Comparison of ENCODE assay signal across 10 cellular contexts in genomic region chrY:7275751-7276150, GRCh38.
A peak's percentile ranks its signal among the peaks of the same experiment; 100 is the strongest.
DNase-seq lines count a peak whose midpoint lies in the region; ATAC-seq and TF ChIP-seq lines count a peak whose summit lies in the region.
"Had no signal": no experiment of that assay in that cellular context is flagged by ENCODE, and none has a peak within 500 bp of the region (broad histone marks: within the 10 kb centered on the region; RNA-seq: fewer than 3 reads in every experiment).

No MANE protein-coding gene starts in this region.

- ATAC-seq in HCT116 (no peak), HG03139 (IDR thresholded peaks at IDR 0.05; ENCODE audit: unreplicated experiment) (no peak)

- BruUV-seq in HCT116 (replicated peaks; lab: Mats Ljungman, UMichigan): no TSS peak

- H3K27me3 Mint-ChIP-seq in CD14-positive monocyte (ENCODE audit: low read depth in 3 of 3): no peaks in the 10 kb centered on the region

- RAD21 ChIA-PET in HCT116 (lab: Charles Lee; ENCODE audit: low non-redundant PET in 1 of 2, low total read pairs in 2 of 2, uncharacterized antibody in 2 of 2, unreplicated experiment in 2 of 2): no interaction called here

- H3K9ac ChIP-seq in HCT116 (ENCODE audit: low read length): no peak overlapping the region

- DNase-seq in CD14-positive monocyte (ENCODE audit: low spot score) (no peak), HCT116 (ENCODE audit: low read depth, low spot score) (no peak), COLO829 (ENCODE audit: low spot score) (no peak), COR-L47 (lab: John Stamatoyannopoulos, UW) (no peak), GM10266 (ENCODE audit: extremely low spot score) (no peak)
- DNase-seq: caudate nucleus, NCI-H2081 treated with DMSO at 0.1 percent for 48 hours had no signal

- peaks cover 44% of the 10 kb centered on the region for H3K4me1 Mint-ChIP-seq in CD14-positive monocyte

- CTCF ChIA-PET in HCT116 (lab: Charles Lee): no interaction called here

- peak overlapping the region in 1 of 7 donors; percentile 82 for H3K27ac Mint-ChIP-seq in CD14-positive monocyte

- no peaks in the 10 kb centered on the region for H3K36me3 ChIP-seq in HCT116 (ENCODE audit: control insufficient read depth in 1 of 2, insufficient read depth in 2 of 2, low read length in 2 of 2)

- H3K79me2 ChIP-seq in HCT116 (ENCODE audit: insufficient read depth, low read length): peaks cover 46% of the 10 kb centered on the region

- H3K4me2 ChIP-seq in HCT116 (ENCODE audit: low read length): peak overlapping the region; percentile 49

- H3K9me3 Mint-ChIP-seq in CD14-positive monocyte: no peaks in the 10 kb centered on the region

- H4K20me1 ChIP-seq in HCT116 (ENCODE audit: insufficient read depth): no peaks in the 10 kb centered on the region

- no peak for TF ChIP-seq RAD21 in HCT116 (IDR thresholded peaks at IDR 0.05; ENCODE audit: low read depth)

- POLR2A ChIA-PET in HCT116 (lab: Charles Lee): no interaction called here

- H3K27ac ChIP-seq in HCT116 (ENCODE audit: low read depth, low read length) (no peak overlapping the region), adipose tissue (ENCODE audit: low read depth, low read length) (peak overlapping the region; percentile 22)

- no peak for TF ChIP-seq POLR2A in HCT116 (IDR thresholded peaks at IDR 0.05; ENCODE audit: borderline replicate concordance, extremely low read depth, insufficient read depth, insufficient read length)

- 26 to 51% methylated on average over 10 to 11 of the region's 11 CpGs; no CpG with 5 or more reads in 1 of the 3 donors for WGBS in adipose tissue, 3 donors

- H3K4me1 ChIP-seq in HCT116 (ENCODE audit: control insufficient read depth in 1 of 2, insufficient read depth in 2 of 2, low read length in 2 of 2) (no peaks in the 10 kb centered on the region), mononuclear cell (ENCODE audit: insufficient read depth, low read length) (peaks cover 44% of the 10 kb centered on the region)

- H3K4me3 ChIP-seq in HCT116 (replicated peaks in 1 of 2; ENCODE audit: low read depth in 1 of 2, low read length in 2 of 2) (peak overlapping the region; percentile 41 to 54), mononuclear cell (ENCODE audit: low read length) (peak overlapping the region; percentile 74)

- no peaks in the 10 kb centered on the region for H3K9me2 ChIP-seq in HCT116 (ENCODE audit: insufficient read depth)

- no peak overlapping the region for H2AFZ ChIP-seq in HCT116 (ENCODE audit: low read depth, low read length, poor library complexity, severe bottlenecking)

- TF ChIP-seq CTCF in CD14-positive monocyte (IDR thresholded peaks at IDR 0.05): no peak
- TF ChIP-seq CTCF in HCT116 (IDR thresholded peaks at IDR 0.05 in 2 of 3, conservative IDR thresholded peaks at IDR 0.05 in 1 of 3; ENCODE audit: borderline replicate concordance in 1 of 3, insufficient read depth in 1 of 3, low read depth in 2 of 3, low read length in 2 of 3): no peak
- no peak for TF ChIP-seq CTCF in GM10266 (IDR thresholded peaks at IDR 0.05; ENCODE audit: control insufficient read depth, insufficient read depth, low read depth, missing control alignments)

- no peaks in the 10 kb centered on the region for H3K9me3 ChIP-seq in HCT116 (ENCODE audit: control insufficient read depth in 1 of 2, insufficient read depth in 1 of 2, low read depth in 1 of 2, low read length in 2 of 2)
- no peaks in the 10 kb centered on the region for H3K9me3 ChIP-seq in mononuclear cell (ENCODE audit: low read depth, low read length)

- no peaks in the 10 kb centered on the region for H3K36me3 Mint-ChIP-seq in CD14-positive monocyte

- no peaks in the 10 kb centered on the region for H3K27me3 ChIP-seq in HCT116 (ENCODE audit: insufficient read depth, low read length)
- H3K27me3 ChIP-seq in mononuclear cell (ENCODE audit: insufficient read depth, low read length): no peaks in the 10 kb centered on the region

- intact Hi-C loops in CD14-positive monocyte (cut with micrococcal nuclease) (no loop called here), HCT116 (cut with micrococcal nuclease) (no loop called here)

- H3K4me3 Mint-ChIP-seq in CD14-positive monocyte: peak overlapping the region; percentile 85 to 94

TF ChIP-seq in HCT116, 20 proteins besides CTCF, POLR2A, EP300 and RAD21:
- no peak for TF ChIP-seq EGR1 (IDR thresholded peaks at IDR 0.05; ENCODE audit: low read depth)
- no peak for TF ChIP-seq EZH2phosphoT487 (IDR thresholded peaks at IDR 0.05; ENCODE audit: borderline replicate concordance)
- TF ChIP-seq YY1 (IDR thresholded peaks at IDR 0.05; ENCODE audit: extremely low read depth, insufficient replicate concordance, low read depth, low read length): no peak
- TF ChIP-seq SRF (IDR thresholded peaks at IDR 0.05; ENCODE audit: low read depth): no peak
- TF ChIP-seq CEBPB (IDR thresholded peaks at IDR 0.05; ENCODE audit: low read depth): no peak
- no peak for TF ChIP-seq TCF7L2 (IDR thresholded peaks at IDR 0.05; ENCODE audit: borderline replicate concordance, extremely low read depth, insufficient read depth, insufficient read length)
